Comparison of ENCODE assay signal across 1 cellular context in genomic region chr19:29640231-29640630, GRCh38.
TF ChIP-seq lines count a peak whose summit lies in the region.

No MANE protein-coding gene starts in this region.

TF ChIP-seq in WTC11, 78 proteins besides CTCF, POLR2A, EP300 and RAD21 (continued from another document):
- TF ChIP-seq PRDM15 (CRISPR knock-in tag; IDR thresholded peaks at IDR 0.05) = no peak
- no peak for TF ChIP-seq HMGA2 (CRISPR knock-in tag; IDR thresholded peaks at IDR 0.05)
- no peak for TF ChIP-seq NR1H2 (CRISPR knock-in tag; IDR thresholded peaks at IDR 0.05)
- TF ChIP-seq ETV6 (CRISPR knock-in tag; IDR thresholded peaks at IDR 0.05) = no peak
- TF ChIP-seq, protein P1, sequence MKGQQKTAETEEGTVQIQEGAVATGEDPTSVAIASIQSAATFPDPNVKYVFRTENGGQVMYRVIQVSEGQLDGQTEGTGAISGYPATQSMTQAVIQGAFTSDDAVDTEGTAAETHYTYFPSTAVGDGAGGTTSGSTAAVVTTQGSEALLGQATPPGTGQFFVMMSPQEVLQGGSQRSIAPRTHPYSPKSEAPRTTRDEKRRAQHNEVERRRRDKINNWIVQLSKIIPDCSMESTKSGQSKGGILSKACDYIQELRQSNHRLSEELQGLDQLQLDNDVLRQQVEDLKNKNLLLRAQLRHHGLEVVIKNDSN (CRISPR knock-in tag; IDR thresholded peaks at IDR 0.05) = no peak
